Comparison of ENCODE assay signal across 8 cellular contexts in the genomic region with DNA sequence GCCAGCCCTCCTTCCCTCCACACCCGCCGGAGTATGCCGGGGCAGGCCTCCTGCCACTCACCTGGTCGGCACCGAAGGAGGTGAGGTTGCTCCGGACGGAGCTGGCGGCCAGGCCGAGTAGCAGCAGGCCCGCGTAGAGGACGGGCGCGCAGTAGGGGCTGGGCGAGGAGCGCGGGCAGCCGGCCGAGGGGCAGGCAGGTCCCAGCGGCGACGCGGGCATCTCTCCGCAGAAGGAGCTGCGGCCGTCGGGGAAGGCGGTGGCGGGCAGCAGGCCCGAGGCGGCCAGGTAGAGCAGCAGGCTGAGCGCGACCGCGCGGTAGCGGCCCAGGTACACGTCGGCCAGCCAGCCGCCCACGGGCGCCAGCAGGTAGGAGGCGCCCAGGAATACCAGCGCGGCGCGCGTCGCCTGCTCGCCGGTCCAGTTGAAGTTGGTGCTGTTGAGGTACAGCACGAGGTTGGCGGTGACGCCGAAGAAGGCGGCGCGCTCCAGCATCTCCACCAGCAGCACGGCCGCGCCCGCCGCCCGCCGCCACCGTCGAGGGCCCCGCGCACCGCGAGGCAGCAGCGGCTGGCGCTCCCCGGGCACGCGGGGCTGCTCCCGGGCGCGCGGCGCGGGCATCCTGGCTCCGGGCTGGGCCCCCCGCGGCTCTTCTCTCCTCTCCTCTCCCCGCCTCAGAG. TPM values are rescaled to one million over a fixed set of nuclear protein-coding genes. Genes with fewer than 3 reads are reported as not detected.
DNase-seq lines count a peak whose midpoint lies in the region; ATAC-seq, FAIRE-seq and TF ChIP-seq lines count a peak whose summit lies in the region.

No MANE protein-coding gene starts in this region.

- H2AFZ ChIP-seq in keratinocyte (ENCODE audit: control insufficient read depth, low read length) = no peak overlapping the region

- H3K9me3 ChIP-seq in keratinocyte (ENCODE audit: control insufficient read depth, low read depth, low read length) = no peaks in the 10 kb centered on the region

- dilution Hi-C loops in keratinocyte (cut with MboI; ENCODE audit: extremely low pct_ligation_motif_present, low sequenced_read_pairs) = no loop called here

- no peaks in the 10 kb centered on the region for H3K9me3 Mint-ChIP-seq in stimulated activated naive B cell treated with anti-CD40 and anti-IgM and Interleukin-4, amounts not matched to agents 10 μg/mL and 1 μg/mL and 100 μg/mL, for 72 hours

- no peak overlapping the region for H3K4me3 ChIP-seq in keratinocyte (ENCODE audit: control insufficient read depth in 2 of 3, extremely low read depth in 1 of 3, insufficient read depth in 2 of 3, low read depth in 1 of 3, low read length in 3 of 3)

- peak; percentile 26 for DNase-seq in activated naive CD4-positive, alpha-beta T cell treated with Interleukin-2 at 50 U/mL for 16 hours
- DNase-seq in keratinocyte (ENCODE audit: low read depth, low spot score) (no peak), RCC 7860 (ENCODE audit: low spot score) (no peak), glomerular visceral epithelial cell (ENCODE audit: extremely low spot score) (no peak)
- DNase-seq in stimulated activated naive B cell treated with anti-CD40 and anti-IgM and Interleukin-4, amounts not matched to agents 10 μg/mL and 1 μg/mL and 100 μg/mL, for 72 hours = no peak

- no peak for TF ChIP-seq CTCF in keratinocyte (optimal IDR thresholded peaks at IDR 0.05 in 1 of 3, IDR thresholded peaks at IDR 0.05 in 1 of 3, conservative IDR thresholded peaks at IDR 0.05 in 1 of 3; ENCODE audit: extremely low read depth in 1 of 3, insufficient read depth in 2 of 3, low read length in 3 of 3)

- H3K4me1 Mint-ChIP-seq in stimulated activated naive B cell treated with anti-CD40 and anti-IgM and Interleukin-4, amounts not matched to agents 10 μg/mL and 1 μg/mL and 100 μg/mL, for 72 hours = peaks cover 44 to 82% of the 10 kb centered on the region in 2 donors

- peak; percentile 30 for ATAC-seq in GM19395 (IDR thresholded peaks at IDR 0.05; ENCODE audit: unreplicated experiment)
- ATAC-seq in stimulated activated naive B cell treated with anti-CD40 and anti-IgM and Interleukin-4, amounts not matched to agents 10 μg/mL and 1 μg/mL and 100 μg/mL, for 72 hours (replicated peaks) = peak; percentile 5 to 7
- no peak for ATAC-seq in HG02623 (IDR thresholded peaks at IDR 0.05; ENCODE audit: unreplicated experiment)
- ATAC-seq in GM19023 (IDR thresholded peaks at IDR 0.05; ENCODE audit: unreplicated experiment) = no peak

- no peaks in the 10 kb centered on the region for H3K27me3 Mint-ChIP-seq in stimulated activated naive B cell treated with anti-CD40 and anti-IgM and Interleukin-4, amounts not matched to agents 10 μg/mL and 1 μg/mL and 100 μg/mL, for 72 hours

- no peak overlapping the region for H3K9ac ChIP-seq in keratinocyte (ENCODE audit: control insufficient read depth, extremely low read depth, insufficient read depth, low read length)

- FAIRE-seq in keratinocyte (lab: Jason Lieb, UNC) (no peak), RCC 7860 (lab: Jason Lieb, UNC) (no peak)

- H3K4me3 Mint-ChIP-seq in stimulated activated naive B cell treated with anti-CD40 and anti-IgM and Interleukin-4, amounts not matched to agents 10 μg/mL and 1 μg/mL and 100 μg/mL, for 72 hours = peak overlapping the region; percentile 94 to 98

- peaks cover 26% of the 10 kb centered on the region in 2 donors for H3K36me3 Mint-ChIP-seq in stimulated activated naive B cell treated with anti-CD40 and anti-IgM and Interleukin-4, amounts not matched to agents 10 μg/mL and 1 μg/mL and 100 μg/mL, for 72 hours

- H3K27ac ChIP-seq in keratinocyte (ENCODE audit: control insufficient read depth, insufficient read depth, low read length) = no peak overlapping the region

- no peaks in the 10 kb centered on the region for H3K36me3 ChIP-seq in keratinocyte (ENCODE audit: control insufficient read depth in 2 of 2, extremely low read depth in 1 of 2, insufficient read depth in 2 of 2, low read length in 2 of 2)

- H3K27ac Mint-ChIP-seq in stimulated activated naive B cell treated with anti-CD40 and anti-IgM and Interleukin-4, amounts not matched to agents 10 μg/mL and 1 μg/mL and 100 μg/mL, for 72 hours = peak overlapping the region; percentile 98

- H3K9me1 ChIP-seq in keratinocyte (ENCODE audit: control insufficient read depth, extremely low read depth, insufficient read depth, low read length) = no peaks in the 10 kb centered on the region

- H4K20me1 ChIP-seq in keratinocyte (ENCODE audit: control insufficient read depth, extremely low read depth, insufficient read depth, low read length) = no peaks in the 10 kb centered on the region

- no peaks in the 10 kb centered on the region for H3K79me2 ChIP-seq in keratinocyte (ENCODE audit: control insufficient read depth, insufficient read depth, low read length)

- peaks cover 5% of the 10 kb centered on the region for H3K4me1 ChIP-seq in keratinocyte (ENCODE audit: control insufficient read depth, extremely low read depth, insufficient read depth, low read length)

- peaks cover 4% of the 10 kb centered on the region for H3K27me3 ChIP-seq in keratinocyte (ENCODE audit: control insufficient read depth, extremely low read depth, insufficient read depth, low read length)

- H3K4me2 ChIP-seq in keratinocyte (ENCODE audit: control insufficient read depth, extremely low read depth, insufficient read depth, low read depth, low read length) = peak overlapping the region; percentile 12

RNA-seq across cellular contexts. Expression of a gene that starts 0.9 kb away (rescaled TPM):
- polyA plus RNA-seq in keratinocyte = 0.79 to 2.0 TPM (median 1.0 TPM) in 3 replicates
- polyA plus RNA-seq in keratinocyte (2011; ENCODE audit: low read depth) = not detected
- 0.44 and 0.66 TPM in 2 replicates for polyA plus RNA-seq in keratinocyte (2011; cell fraction: cytosol; rRNA removed)
- 1.8 and 2.1 TPM in 2 replicates for polyA plus RNA-seq in keratinocyte (2011; cell fraction: nucleus; rRNA removed)
- polyA plus RNA-seq in keratinocyte (2012; ENCODE audit: low replicate concordance) = 0.08 and 4.0 TPM in 2 replicates
- polyA minus RNA-seq in keratinocyte = 1.7 to 6.8 TPM (median 3.3 TPM) in 3 replicates
- polyA minus RNA-seq in keratinocyte (2011; cell fraction: cytosol; rRNA and poly(A)+ RNA removed) = not detected
- 1.9 and 2.0 TPM in 2 replicates for polyA minus RNA-seq in keratinocyte (2011; cell fraction: nucleus; rRNA and poly(A)+ RNA removed)

RNA-seq across cellular contexts. Expression of a gene that starts 20.4 kb away (rescaled TPM):
- 0.03 TPM in 3 replicates for polyA plus RNA-seq in keratinocyte
- polyA plus RNA-seq in keratinocyte (2011; ENCODE audit: low read depth) = not detected
- polyA plus RNA-seq in keratinocyte (2011; cell fraction: cytosol; rRNA removed) = 0.06 TPM in 1 of 2 replicates, not detected in the other
- 0.04 TPM in 1 of 2 replicates, not detected in the other for polyA plus RNA-seq in keratinocyte (2011; cell fraction: nucleus; rRNA removed)
- not detected in 2 replicates for polyA plus RNA-seq in keratinocyte (2012; ENCODE audit: low replicate concordance)
- polyA minus RNA-seq in keratinocyte = not detected in 3 replicates
- not detected for polyA minus RNA-seq in keratinocyte (2011; cell fraction: cytosol; rRNA and poly(A)+ RNA removed)
- polyA minus RNA-seq in keratinocyte (2011; cell fraction: nucleus; rRNA and poly(A)+ RNA removed) = not detected in 2 replicates

RNA-seq across cellular contexts. Expression of a gene that starts 26.8 kb away (rescaled TPM):
- polyA plus RNA-seq in keratinocyte = 16.6 to 54.1 TPM (median 29.7 TPM) in 3 replicates
- 5.2 TPM for polyA plus RNA-seq in keratinocyte (2011; ENCODE audit: low read depth)
- 7.8 and 17.4 TPM in 2 replicates for polyA plus RNA-seq in keratinocyte (2011; cell fraction: cytosol; rRNA removed)
- 95.7 and 118 TPM in 2 replicates for polyA plus RNA-seq in keratinocyte (2011; cell fraction: nucleus; rRNA removed)
- 33.0 and 69.2 TPM in 2 replicates for polyA plus RNA-seq in keratinocyte (2012; ENCODE audit: low replicate concordance)
- 19.0 to 37.6 TPM (median 37.4 TPM) in 3 replicates for polyA minus RNA-seq in keratinocyte
- polyA minus RNA-seq in keratinocyte (2011; cell fraction: cytosol; rRNA and poly(A)+ RNA removed) = 74.1 TPM
- 120 and 141 TPM in 2 replicates for polyA minus RNA-seq in keratinocyte (2011; cell fraction: nucleus; rRNA and poly(A)+ RNA removed)

RNA-seq across cellular contexts. Expression of a gene that starts 37.1 kb away (rescaled TPM):
- 19.0 to 42.3 TPM (median 25.2 TPM) in 3 replicates for polyA plus RNA-seq in keratinocyte
- polyA plus RNA-seq in keratinocyte (2011; ENCODE audit: low read depth) = 3.0 TPM
- 25.2 and 30.7 TPM in 2 replicates for polyA plus RNA-seq in keratinocyte (2011; cell fraction: cytosol; rRNA removed)
- 61.2 and 75.2 TPM in 2 replicates for polyA plus RNA-seq in keratinocyte (2011; cell fraction: nucleus; rRNA removed)
- polyA plus RNA-seq in keratinocyte (2012; ENCODE audit: low replicate concordance) = 40.9 and 55.3 TPM in 2 replicates
- polyA minus RNA-seq in keratinocyte = 20.4 to 81.9 TPM (median 21.7 TPM) in 3 replicates
- 19.2 TPM for polyA minus RNA-seq in keratinocyte (2011; cell fraction: cytosol; rRNA and poly(A)+ RNA removed)
- 21.9 and 25.1 TPM in 2 replicates for polyA minus RNA-seq in keratinocyte (2011; cell fraction: nucleus; rRNA and poly(A)+ RNA removed)

RNA-seq across cellular contexts. Expression of a gene that starts 44.7 kb away (rescaled TPM):
- polyA plus RNA-seq in keratinocyte = 16.9 to 67.7 TPM (median 35.4 TPM) in 3 replicates
- polyA plus RNA-seq in keratinocyte (2011; ENCODE audit: low read depth) = 59.7 TPM
- 24.2 and 32.7 TPM in 2 replicates for polyA plus RNA-seq in keratinocyte (2011; cell fraction: cytosol; rRNA removed)
- 43.1 and 51.4 TPM in 2 replicates for polyA plus RNA-seq in keratinocyte (2011; cell fraction: nucleus; rRNA removed)
- polyA plus RNA-seq in keratinocyte (2012; ENCODE audit: low replicate concordance) = 60.5 and 80.0 TPM in 2 replicates
- polyA minus RNA-seq in keratinocyte = 17.2 to 109 TPM (median 31.9 TPM) in 3 replicates
- polyA minus RNA-seq in keratinocyte (2011; cell fraction: cytosol; rRNA and poly(A)+ RNA removed) = 36.4 TPM
- polyA minus RNA-seq in keratinocyte (2011; cell fraction: nucleus; rRNA and poly(A)+ RNA removed) = 22.9 and 24.7 TPM in 2 replicates

Comparison
In these comparisons a context has a peak if more than half of its experiments do, and no peak if none do; other contexts are left out.
1. ATAC-seq: peak in GM19395 (single experiment) and stimulated activated naive B cell treated with anti-CD40 and anti-IgM and Interleukin-4, amounts not matched to agents 10 μg/mL and 1 μg/mL and 100 μg/mL, for 72 hours (2 of 2); none in HG02623 (single experiment) and GM19023 (single experiment).